8 cellular contexts compared by ENCODE assay signal in genomic region chr5:134873494-134873893, GRCh38. TPM values are rescaled to one million over a fixed set of nuclear protein-coding genes. Genes with fewer than 3 reads are reported as not detected.
DNase-seq lines count a peak whose midpoint lies in the region; ATAC-seq lines count a peak whose summit lies in the region.

No MANE protein-coding gene starts in this region.

- no peak for ATAC-seq in GM21529 (IDR thresholded peaks at IDR 0.05; ENCODE audit: unreplicated experiment)

- peak overlapping the region; percentile 95 for H3K4me3 Mint-ChIP-seq in activated CD4-positive, alpha-beta memory T cell treated with anti-CD3 and anti-CD28 coated beads, Interleukin-2, amount 10 ng/mL, durations not matched to agents 7 days and 5 days

- H3K27ac ChIP-seq in iPS-20b (ENCODE audit: low read length) (no peak overlapping the region), substantia nigra (ENCODE audit: low read depth, low read length, poor library complexity, severe bottlenecking) (peak overlapping the region; percentile 97)

- DNase-seq in SHP77 (lab: John Stamatoyannopoulos, UW), result peak; percentile 10 to 13
- DNase-seq in SHP77 treated with DMSO at 0.1 percent for 48 hours (lab: John Stamatoyannopoulos, UW), result no peak
- peak; percentile 21 for DNase-seq in activated CD4-positive, alpha-beta memory T cell treated with anti-CD3 and anti-CD28 coated beads, Interleukin-2, amount 10 ng/mL, durations not matched to agents 7 days and 5 days
- DNase-seq in substantia nigra (lab: John Stamatoyannopoulos, UW), result no peak
- DNase-seq in NCI-H2029 (lab: John Stamatoyannopoulos, UW), result no peak
- no peak for DNase-seq in activated CD4-positive, CD25-positive, alpha-beta regulatory T cell (lab: John Stamatoyannopoulos, UW)

- peaks cover 6% of the 10 kb centered on the region; the same call in 1 of the 2 replicates for H3K4me1 ChIP-seq in iPS-20b (ENCODE audit: insufficient read depth, low read length)

- H3K27ac Mint-ChIP-seq in activated CD4-positive, alpha-beta memory T cell treated with anti-CD3 and anti-CD28 coated beads, Interleukin-2, amount 10 ng/mL, durations not matched to agents 7 days and 5 days, result peak overlapping the region; percentile 95

- H3K4me3 ChIP-seq in iPS-20b (ENCODE audit: low read length), result peak overlapping the region; percentile 81

- POLR2A ChIA-PET in activated CD4-positive, alpha-beta memory T cell treated with anti-CD3 and anti-CD28 coated beads, Interleukin-2, amount 10 ng/mL, durations not matched to agents 7 days and 5 days (lab: Charles Lee), result interaction anchor here (0.7 to 5.0 kb wide), 24 partner anchors 9 to 697 kb away, joined by 3 to 83 read pairs (median 6); partner anchors contain the start of genes C5orf24, CAMLG, DDX46 and JADE2

- peaks cover 5% of the 10 kb centered on the region; the same call in 1 of the 2 replicates for H3K27me3 ChIP-seq in iPS-20b (ENCODE audit: insufficient read depth, low read length)

- peaks cover 40% of the 10 kb centered on the region for H3K4me1 Mint-ChIP-seq in activated CD4-positive, alpha-beta memory T cell treated with anti-CD3 and anti-CD28 coated beads, Interleukin-2, amount 10 ng/mL, durations not matched to agents 7 days and 5 days

- CTCF ChIA-PET in activated CD4-positive, alpha-beta memory T cell treated with anti-CD3 and anti-CD28 coated beads, Interleukin-2, amount 10 ng/mL, durations not matched to agents 7 days and 5 days (lab: Charles Lee), result interaction anchor here (0.6 to 3.8 kb wide), 6 partner anchors 27 to 346 kb away, joined by 3 to 19 read pairs (median 6); partner anchors contain the start of genes C5orf24, CAMLG and PCBD2

- no peaks in the 10 kb centered on the region for H3K27me3 Mint-ChIP-seq in activated CD4-positive, alpha-beta memory T cell treated with anti-CD3 and anti-CD28 coated beads, Interleukin-2, amount 10 ng/mL, durations not matched to agents 7 days and 5 days

- no peaks in the 10 kb centered on the region for H3K9me3 Mint-ChIP-seq in activated CD4-positive, alpha-beta memory T cell treated with anti-CD3 and anti-CD28 coated beads, Interleukin-2, amount 10 ng/mL, durations not matched to agents 7 days and 5 days

- H3K36me3 Mint-ChIP-seq in activated CD4-positive, alpha-beta memory T cell treated with anti-CD3 and anti-CD28 coated beads, Interleukin-2, amount 10 ng/mL, durations not matched to agents 7 days and 5 days (ENCODE audit: low read depth), result peaks cover 26% of the 10 kb centered on the region

- peak overlapping the region; percentile 80; the same call in 1 of the 2 replicates for H3K9ac ChIP-seq in iPS-20b (ENCODE audit: low read depth, low read length)

- no peaks in the 10 kb centered on the region for H3K36me3 ChIP-seq in iPS-20b (ENCODE audit: insufficient read depth, low read depth, low read length)

- no peaks in the 10 kb centered on the region for H3K9me3 ChIP-seq in iPS-20b (ENCODE audit: insufficient read depth, low read depth, low read length)

RNA-seq across cellular contexts. Expression of gene TXNDC15, which starts 0.7 kb away (rescaled TPM):
- total RNA-seq in activated CD4-positive, alpha-beta memory T cell treated with anti-CD3 and anti-CD28 coated beads, Interleukin-2, amount 10 ng/mL, durations not matched to agents 7 days and 5 days, result 10 to 100 TPM; 51.0 to 56.9 TPM

RNA-seq across cellular contexts. Expression of gene C5orf24, which starts 27.7 kb away (rescaled TPM):
- 10 to 100 TPM; 32.3 to 32.5 TPM for total RNA-seq in activated CD4-positive, alpha-beta memory T cell treated with anti-CD3 and anti-CD28 coated beads, Interleukin-2, amount 10 ng/mL, durations not matched to agents 7 days and 5 days

RNA-seq across cellular contexts. Expression of gene PCBD2, which starts 31.4 kb away (rescaled TPM):
- total RNA-seq in activated CD4-positive, alpha-beta memory T cell treated with anti-CD3 and anti-CD28 coated beads, Interleukin-2, amount 10 ng/mL, durations not matched to agents 7 days and 5 days, result 10 to 100 TPM; 13.6 to 14.7 TPM

Comparison
In these comparisons a context has a peak if more than half of its experiments do, and no peak if none do; other contexts are left out.
1. DNase-seq: peak in SHP77 (2 of 2) and activated CD4-positive, alpha-beta memory T cell treated with anti-CD3 and anti-CD28 coated beads, Interleukin-2, amount 10 ng/mL, durations not matched to agents 7 days and 5 days (single experiment); none in SHP77 treated with DMSO at 0.1 percent for 48 hours (single experiment), substantia nigra (0 of 49), NCI-H2029 (single experiment) and activated CD4-positive, CD25-positive, alpha-beta regulatory T cell (0 of 4).